In the genomic region with DNA sequence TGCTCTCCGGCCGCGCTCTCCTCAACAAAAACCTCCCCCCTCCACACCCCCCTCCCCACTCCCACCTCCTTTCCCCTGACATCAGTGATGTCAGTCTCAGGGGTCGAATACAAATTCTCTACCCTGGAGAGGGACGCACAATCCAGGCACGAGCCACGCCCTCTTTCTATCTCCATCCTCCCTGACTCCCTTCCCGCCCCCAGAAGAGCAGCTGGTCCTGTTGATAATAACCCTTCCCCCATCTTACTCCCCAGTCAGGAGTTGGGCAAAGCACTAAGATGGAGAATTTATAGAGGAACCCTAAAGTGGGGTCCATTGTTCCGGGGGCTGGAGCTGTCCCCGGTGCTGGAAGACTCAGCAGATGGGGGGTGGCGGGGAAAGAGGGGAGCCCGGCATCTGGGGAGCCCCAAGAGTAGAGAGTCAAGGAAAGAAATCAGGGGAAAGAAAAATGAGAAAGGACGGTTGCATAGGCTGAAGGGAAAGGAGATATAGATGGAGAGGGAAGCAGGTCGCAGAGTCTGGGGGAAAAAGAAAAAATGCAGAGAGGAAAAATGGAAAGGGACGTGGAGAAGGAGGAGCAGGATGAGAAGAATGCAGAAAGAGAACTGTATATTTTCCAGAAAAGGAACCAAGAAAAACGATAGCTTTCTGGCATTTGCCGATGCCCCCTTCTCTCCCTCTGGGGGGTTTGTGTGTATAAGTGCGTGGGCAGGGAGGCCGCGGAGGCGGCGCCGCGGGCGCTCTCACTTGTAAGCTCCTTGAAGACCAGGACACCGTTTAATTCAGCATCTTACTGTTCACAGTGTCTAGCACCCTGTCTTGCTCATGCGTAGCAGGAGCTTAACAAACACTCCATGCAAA, we compare ENCODE assay signal across 8 cellular contexts. TPM values are rescaled to one million over a fixed set of nuclear protein-coding genes. Genes with fewer than 3 reads are reported as not detected.
DNase-seq lines count a peak whose midpoint lies in the region; ATAC-seq and TF ChIP-seq lines count a peak whose summit lies in the region.

A gene (minus strand): TSS at position 33 of the 861 bp plus-strand sequence. CDS start 783 bp downstream, outside the sequence.

- H3K9me3 Mint-ChIP-seq in endothelial cell (ENCODE audit: unreplicated experiment): no peaks in the 10 kb centered on the region

- peak; percentile 21 for DNase-seq in stimulated activated CD4-positive, alpha-beta T cell treated with anti-CD3 and anti-CD28 coated beads, Interleukin-4, amount 100 ng/mL, for 1 hour
- DNase-seq in stimulated activated CD4-positive, alpha-beta T cell treated with anti-CD3 and anti-CD28 coated beads, Interleukin-4, amount 100 ng/mL, for 4 hours: no peak
- DNase-seq in NCI-H82 (lab: John Stamatoyannopoulos, UW): peak; percentile 100
- peak; percentile 32 for DNase-seq in endothelial cell (ENCODE audit: low spot score)
- DNase-seq in pons (ENCODE audit: low spot score): peak; percentile 41
- DNase-seq in H4 (ENCODE audit: low spot score): no peak

- no peak for TF ChIP-seq CTCF in endothelial cell (IDR thresholded peaks at IDR 0.05; ENCODE audit: unreplicated experiment)

- H3K4me3 Mint-ChIP-seq in endothelial cell (ENCODE audit: unreplicated experiment): peak within 1 kb of the TSS; percentile 68

- peak within 1 kb of the TSS; percentile 27 for H3K27ac Mint-ChIP-seq in endothelial cell (ENCODE audit: unreplicated experiment)

- H3K36me3 Mint-ChIP-seq in endothelial cell (ENCODE audit: low read depth, unreplicated experiment): no peaks in the 10 kb centered on the region

- H3K27me3 Mint-ChIP-seq in endothelial cell (ENCODE audit: unreplicated experiment): peaks cover 19% of the 10 kb centered on the region

- ATAC-seq in GM21528 (IDR thresholded peaks at IDR 0.05; ENCODE audit: low FRiP score, unreplicated experiment): no peak
- no peak for ATAC-seq in HG02759 (IDR thresholded peaks at IDR 0.05; ENCODE audit: unreplicated experiment)

- H3K4me1 Mint-ChIP-seq in endothelial cell (ENCODE audit: unreplicated experiment): peaks cover 13% of the 10 kb centered on the region

RNA-seq across cellular contexts. Expression of the gene that starts here (rescaled TPM):
- not detected for total RNA-seq in endothelial cell (ENCODE audit: unreplicated experiment)
- not detected in 2 replicates for total RNA-seq in H4 (2014; rRNA removed; shearing (Covaris generic))

Comparison
In these comparisons a context has a peak if more than half of its experiments do, and no peak if none do; other contexts are left out.
1. DNase-seq: peak in stimulated activated CD4-positive, alpha-beta T cell treated with anti-CD3 and anti-CD28 coated beads, Interleukin-4, amount 100 ng/mL, for 1 hour (single experiment), NCI-H82 (single experiment) and pons (single experiment); none in stimulated activated CD4-positive, alpha-beta T cell treated with anti-CD3 and anti-CD28 coated beads, Interleukin-4, amount 100 ng/mL, for 4 hours (0 of 2) and H4 (single experiment).
2. Peak in DNase-seq in endothelial cell; RNA of the gene not detected or under 1 TPM.